In the genomic region with DNA sequence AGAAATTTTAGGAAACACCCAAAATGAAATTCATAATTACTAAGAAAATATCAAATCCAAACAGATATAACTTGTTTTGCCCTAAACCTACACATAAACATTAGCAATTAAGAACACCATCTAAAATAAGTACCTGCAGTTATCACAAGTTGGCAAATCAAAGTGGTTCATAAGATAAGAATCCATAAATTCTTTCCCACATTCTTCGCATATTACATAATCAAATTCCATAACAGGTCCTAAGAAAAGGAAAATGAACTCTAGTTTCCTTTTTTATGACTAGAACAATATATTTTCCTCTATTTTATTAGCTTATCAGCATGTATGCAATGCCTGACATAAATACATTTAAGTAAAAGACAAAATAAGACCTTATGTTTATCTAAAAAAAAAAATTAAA, we compare ENCODE assay signal across 28 cellular contexts. TPM values are rescaled to one million over a fixed set of nuclear protein-coding genes. Genes with fewer than 3 reads are reported as not detected.
DNase-seq lines count a peak whose midpoint lies in the region; ATAC-seq and TF ChIP-seq lines count a peak whose summit lies in the region.
"Had no signal": no experiment of that assay in that cellular context is flagged by ENCODE, and none has a peak within 500 bp of the region (broad histone marks: within the 10 kb centered on the region; RNA-seq: fewer than 3 reads in every experiment).

No MANE protein-coding gene starts in this region.

- no TSS peak for BruUV-seq in HCT116 (replicated peaks; lab: Mats Ljungman, UMichigan)

- no peak overlapping the region for H3K9ac ChIP-seq in HCT116 (ENCODE audit: low read length)

- TF ChIP-seq CTCF in HCT116 (IDR thresholded peaks at IDR 0.05 in 2 of 3, conservative IDR thresholded peaks at IDR 0.05 in 1 of 3; ENCODE audit: borderline replicate concordance in 1 of 3, insufficient read depth in 1 of 3, low read depth in 2 of 3, low read length in 2 of 3) (no peak), fibroblast of the aortic adventitia (IDR thresholded peaks at IDR 0.05; ENCODE audit: insufficient read depth, low read length) (no peak), glutamatergic neuron (IDR thresholded peaks at IDR 0.05; ENCODE audit: partially characterized antibody, unreplicated experiment) (no peak)

- no peak overlapping the region for H3K4me3 ChIP-seq in HCT116 (replicated peaks in 1 of 2; ENCODE audit: low read depth in 1 of 2, low read length in 2 of 2)
- no peak overlapping the region for H3K4me3 ChIP-seq in fibroblast of the aortic adventitia (ENCODE audit: low read depth, low read length)
- H3K4me3 ChIP-seq: K562, lower lobe of right lung, tibial nerve had no signal

- H3K36me3 ChIP-seq in HCT116 (ENCODE audit: control insufficient read depth in 1 of 2, insufficient read depth in 2 of 2, low read length in 2 of 2) = peaks cover 7 to 18% of the 10 kb centered on the region in 2 experiments; a peak in 3 of 4 replicates

- ATAC-seq in HCT116 = no peak
- no peak for ATAC-seq in SK-N-SH treated with all-trans-retinoic acid at 6 μM for 48 hours
- ATAC-seq in stimulated activated effector memory CD8-positive, alpha-beta T cell treated with anti-CD3 and anti-CD28 coated beads, Interleukin-12 subunit alpha, Interleukin-12 subunit beta, amount 100 ng/mL, for 72 hours = no peak
- ATAC-seq: activated T-cell treated with anti-CD3 and anti-CD28 coated beads, Interleukin-2, amount 50 U/mL, for 72 hours; K562; Right ventricle myocardium inferior; T-cell had no signal

- TF ChIP-seq POLR2A in HCT116 (IDR thresholded peaks at IDR 0.05; ENCODE audit: borderline replicate concordance, extremely low read depth, insufficient read depth, insufficient read length) = no peak

- no peaks in the 10 kb centered on the region for H3K36me3 Mint-ChIP-seq in glutamatergic neuron (ENCODE audit: unreplicated experiment)
- peaks cover 97% of the 10 kb centered on the region for H3K36me3 Mint-ChIP-seq in stimulated activated effector memory CD8-positive, alpha-beta T cell treated with anti-CD3 and anti-CD28 coated beads, Interleukin-12 subunit alpha, Interleukin-12 subunit beta, amount 100 ng/mL, for 72 hours

- RAD21 ChIA-PET in HCT116 (lab: Charles Lee; ENCODE audit: low non-redundant PET in 1 of 2, low total read pairs in 2 of 2, uncharacterized antibody in 2 of 2, unreplicated experiment in 2 of 2) = no interaction called here

- no peak overlapping the region for H3K4me3 Mint-ChIP-seq in glutamatergic neuron (ENCODE audit: unreplicated experiment)
- H3K4me3 Mint-ChIP-seq in stimulated activated effector memory CD8-positive, alpha-beta T cell treated with anti-CD3 and anti-CD28 coated beads, Interleukin-12 subunit alpha, Interleukin-12 subunit beta, amount 100 ng/mL, for 72 hours = no peak overlapping the region
- H3K4me3 Mint-ChIP-seq: activated T-cell treated with anti-CD3 and anti-CD28 coated beads, Interleukin-2, amount 50 U/mL, for 72 hours; central memory CD8-positive, alpha-beta T cell; stimulated activated naive CD8-positive, alpha-beta T cell treated with anti-CD3 and anti-CD28 coated beads, Interleukin-15, Interleukin-2, amounts not matched to agents 100 ng/mL and 50 ng/mL, for 24 hours; T-cell had no signal

- H3K27ac ChIP-seq in HCT116 (ENCODE audit: low read depth, low read length) = no peak overlapping the region
- H3K27ac ChIP-seq: lower lobe of right lung, tibial nerve had no signal

- H3K27me3 ChIP-seq in HCT116 (ENCODE audit: insufficient read depth, low read length) = no peaks in the 10 kb centered on the region
- H3K27me3 ChIP-seq: tibial nerve had no signal

- POLR2A ChIA-PET in HCT116 (lab: Charles Lee) = no interaction called here

- no peaks in the 10 kb centered on the region for H4K20me1 ChIP-seq in HCT116 (ENCODE audit: insufficient read depth)

- CTCF ChIA-PET in HCT116 (lab: Charles Lee) = no interaction called here

- TF ChIP-seq RAD21 in HCT116 (IDR thresholded peaks at IDR 0.05; ENCODE audit: low read depth) = no peak

- H3K4me1 Mint-ChIP-seq in glutamatergic neuron (ENCODE audit: low read depth, unreplicated experiment) = no peaks in the 10 kb centered on the region
- peaks cover 26% of the 10 kb centered on the region for H3K4me1 Mint-ChIP-seq in stimulated activated effector memory CD8-positive, alpha-beta T cell treated with anti-CD3 and anti-CD28 coated beads, Interleukin-12 subunit alpha, Interleukin-12 subunit beta, amount 100 ng/mL, for 72 hours

- H3K4me2 ChIP-seq in HCT116 (ENCODE audit: low read length) = peak overlapping the region; percentile 13

- H3K27ac Mint-ChIP-seq in glutamatergic neuron (ENCODE audit: unreplicated experiment) = no peak overlapping the region
- H3K27ac Mint-ChIP-seq in stimulated activated effector memory CD8-positive, alpha-beta T cell treated with anti-CD3 and anti-CD28 coated beads, Interleukin-12 subunit alpha, Interleukin-12 subunit beta, amount 100 ng/mL, for 72 hours = no peak overlapping the region
- H3K27ac Mint-ChIP-seq: activated T-cell treated with anti-CD3 and anti-CD28 coated beads, Interleukin-2, amount 50 U/mL, for 72 hours; stimulated activated naive CD8-positive, alpha-beta T cell treated with anti-CD3 and anti-CD28 coated beads, Interleukin-15, Interleukin-2, amounts not matched to agents 100 ng/mL and 50 ng/mL, for 24 hours had no signal

- H3K9me3 ChIP-seq in HCT116 (ENCODE audit: control insufficient read depth in 1 of 2, insufficient read depth in 1 of 2, low read depth in 1 of 2, low read length in 2 of 2) = no peaks in the 10 kb centered on the region
- H3K9me3 ChIP-seq: lower lobe of right lung, tibial nerve had no signal

- no peaks in the 10 kb centered on the region for H3K9me3 Mint-ChIP-seq in glutamatergic neuron (ENCODE audit: unreplicated experiment)
- no peaks in the 10 kb centered on the region for H3K9me3 Mint-ChIP-seq in stimulated activated effector memory CD8-positive, alpha-beta T cell treated with anti-CD3 and anti-CD28 coated beads, Interleukin-12 subunit alpha, Interleukin-12 subunit beta, amount 100 ng/mL, for 72 hours
- H3K9me3 Mint-ChIP-seq: activated T-cell treated with anti-CD3 and anti-CD28 coated beads, Interleukin-2, amount 50 U/mL, for 72 hours; central memory CD8-positive, alpha-beta T cell; stimulated activated naive CD8-positive, alpha-beta T cell treated with anti-CD3 and anti-CD28 coated beads, Interleukin-15, Interleukin-2, amounts not matched to agents 100 ng/mL and 50 ng/mL, for 24 hours; T-cell had no signal

- DNase-seq in A172 (ENCODE audit: low spot score) = peak; percentile 69
- no peak for DNase-seq in HCT116 (ENCODE audit: low read depth, low spot score)
- peak; percentile 45 for DNase-seq in fibroblast of the aortic adventitia (ENCODE audit: low read depth)
- DNase-seq in posterior vena cava (ENCODE audit: low spot score) = no peak
- no peak for DNase-seq in HK-2 (ENCODE audit: unreplicated experiment)
- DNase-seq in glutamatergic neuron = no peak
- DNase-seq in stimulated activated effector memory CD8-positive, alpha-beta T cell treated with anti-CD3 and anti-CD28 coated beads, Interleukin-12 subunit alpha, Interleukin-12 subunit beta, amount 100 ng/mL, for 72 hours (ENCODE audit: low spot score in 2 of 2) = no peak
- DNase-seq: 8988T; activated CD4-positive, alpha-beta T cell treated with anti-CD3 and anti-CD28 coated beads for 48 hours; activated naive CD4-positive, alpha-beta T cell treated with anti-CD3 and anti-CD28 coated beads, Interleukin-2, amount 50 U/mL, for 16 hours; activated T-cell treated with anti-CD3 and anti-CD28 coated beads, Interleukin-2, amount 50 U/mL, for 72 hours; anterior cingulate cortex; Calu3; effector CD4-positive, alpha-beta T cell; erythroblast; foreskin melanocyte; GOT3; islet precursor cell; lower lobe of right lung; NCI-H2171; stimulated activated CD4-positive, alpha-beta T cell treated with anti-CD3 and anti-CD28 coated beads, Interleukin-4, amount 100 ng/mL, for 4 hours; T-cell had no signal

- H3K79me2 ChIP-seq in HCT116 (ENCODE audit: insufficient read depth, low read length) = peaks cover 8% of the 10 kb centered on the region; the same call in 1 of the 2 replicates

- no peaks in the 10 kb centered on the region for H3K27me3 Mint-ChIP-seq in glutamatergic neuron (ENCODE audit: unreplicated experiment)
- H3K27me3 Mint-ChIP-seq: central memory CD8-positive, alpha-beta T cell; stimulated activated naive CD8-positive, alpha-beta T cell treated with anti-CD3 and anti-CD28 coated beads, Interleukin-15, Interleukin-2, amounts not matched to agents 100 ng/mL and 50 ng/mL, for 24 hours; T-cell had no signal

- intact Hi-C loops in HCT116 (cut with micrococcal nuclease) (no loop called here), posterior vena cava (cut with DNase I) (no loop called here)

- H3K4me1 ChIP-seq in HCT116 (ENCODE audit: control insufficient read depth in 1 of 2, insufficient read depth in 2 of 2, low read length in 2 of 2) = peaks cover 4 to 12% of the 10 kb centered on the region in 2 experiments; a peak in 3 of 4 replicates

- H3K9me2 ChIP-seq in HCT116 (ENCODE audit: insufficient read depth) = no peaks in the 10 kb centered on the region

- no peak overlapping the region for H2AFZ ChIP-seq in HCT116 (ENCODE audit: low read depth, low read length, poor library complexity, severe bottlenecking)

TF ChIP-seq in HCT116, 20 proteins besides CTCF, POLR2A, EP300 and RAD21 (continues in another document):
- TF ChIP-seq TCF7L2 (IDR thresholded peaks at IDR 0.05; ENCODE audit: borderline replicate concordance, extremely low read depth, insufficient read depth, insufficient read length) (no peak), ELF1 (IDR thresholded peaks at IDR 0.05; ENCODE audit: borderline replicate concordance, low read depth) (no peak)

RNA-seq across cellular contexts. Expression of a gene that starts 7.7 kb away (rescaled TPM):
- 19.1 and 32.3 TPM in 2 replicates for total RNA-seq in A172 (2014; rRNA removed; shearing (Covaris generic))
- total RNA-seq in HCT116 (2021; ENCODE audit: unreplicated experiment) (9.3 TPM), fibroblast of the aortic adventitia (ENCODE audit: low replicate concordance) (11.1 and 39.5 TPM in 2 replicates), posterior vena cava (10 to 100 TPM; 15.1 to 18.8 TPM), glutamatergic neuron (ENCODE audit: unreplicated experiment) (12.3 TPM)
- 4.2 and 6.1 TPM in 2 replicates for polyA plus RNA-seq in HCT116 (2012)

RNA-seq across cellular contexts. Expression of a gene that starts 55.8 kb away (rescaled TPM):
- total RNA-seq in A172 (2014; rRNA removed; shearing (Covaris generic)) = 63.1 and 75.4 TPM in 2 replicates
- total RNA-seq in HCT116 (2021; ENCODE audit: unreplicated experiment) (32.9 TPM), fibroblast of the aortic adventitia (ENCODE audit: low replicate concordance) (43.3 and 59.6 TPM in 2 replicates), posterior vena cava (10 to 100 TPM; 19.6 to 24.7 TPM), glutamatergic neuron (ENCODE audit: unreplicated experiment) (52.1 TPM)
- 16.4 and 16.6 TPM in 2 replicates for polyA plus RNA-seq in HCT116 (2012)

RNA-seq across cellular contexts. Expression of a gene that starts 56.2 kb away (rescaled TPM):
- total RNA-seq in A172 (2014; rRNA removed; shearing (Covaris generic)) = 19.7 and 20.9 TPM in 2 replicates
- 16.0 TPM for total RNA-seq in HCT116 (2021; ENCODE audit: unreplicated experiment)
- 9.5 and 10.6 TPM in 2 replicates for polyA plus RNA-seq in HCT116 (2012)
- total RNA-seq in fibroblast of the aortic adventitia (ENCODE audit: low replicate concordance) = 17.6 and 23.2 TPM in 2 replicates
- 10 to 100 TPM; 16.9 to 18.6 TPM for total RNA-seq in posterior vena cava
- 60.9 TPM for total RNA-seq in glutamatergic neuron (ENCODE audit: unreplicated experiment)

Comparison
In these comparisons a context has a peak if more than half of its experiments do, and no peak if none do; other contexts are left out.
1. DNase-seq: peak in A172 (single experiment) and fibroblast of the aortic adventitia (single experiment); none in HCT116 (single experiment), posterior vena cava (single experiment), HK-2 (single experiment), glutamatergic neuron (single experiment) and stimulated activated effector memory CD8-positive, alpha-beta T cell treated with anti-CD3 and anti-CD28 coated beads, Interleukin-12 subunit alpha, Interleukin-12 subunit beta, amount 100 ng/mL, for 72 hours (0 of 2).